16 cellular contexts compared by ENCODE assay signal in genomic region chr7:28953628-28954027, GRCh38. TPM values are rescaled to one million over a fixed set of nuclear protein-coding genes. Genes with fewer than 3 reads are reported as not detected.
DNase-seq lines count a peak whose midpoint lies in the region; FAIRE-seq and TF ChIP-seq lines count a peak whose summit lies in the region.
"Had no signal": no experiment of that assay in that cellular context is flagged by ENCODE, and none has a peak within 500 bp of the region (broad histone marks: within the 10 kb centered on the region; RNA-seq: fewer than 3 reads in every experiment).

No MANE protein-coding gene starts in this region.

- in situ Hi-C loops in astrocyte of the spinal cord (cut with HindIII; ENCODE audit: low sequenced_read_pairs): no loop called here

- no peak overlapping the region for H3K4me3 ChIP-seq in astrocyte of the spinal cord (ENCODE audit: low read depth, low read length)

- DNase-seq in A172 (ENCODE audit: low spot score) (peak; percentile 35), HT1080 (ENCODE audit: low read depth) (peak; percentile 6), astrocyte of the spinal cord (ENCODE audit: low read depth, low spot score) (peak; percentile 59), myocyte (ENCODE audit: low read depth) (peak; percentile 90), NCI-H510A treated with DMSO at 0.1 percent for 48 hours (lab: John Stamatoyannopoulos, UW) (no peak), AG08395 (ENCODE audit: low spot score) (no peak), activated T-cell treated with anti-CD3 and anti-CD28 coated beads for 4 hours (no peak), HTR-8/SVneo (ENCODE audit: insufficient read length, low spot score) (no peak)
- DNase-seq: activated CD4-positive, alpha-beta T cell treated with anti-CD3 and anti-CD28 coated beads for 4 hours; caudate nucleus; naive B cell; NCI-H1930; T-helper 1 cell had no signal

- no peak for FAIRE-seq in HTR-8/SVneo (lab: Jason Lieb, UNC)
- FAIRE-seq: G401.6, GM18507, HepG2 had no signal

- TF ChIP-seq CTCF in astrocyte of the spinal cord (IDR thresholded peaks at IDR 0.05; ENCODE audit: low read depth, low read length): no peak

RNA-seq across cellular contexts. Expression of gene TRIL, which starts 4.5 kb away (rescaled TPM):
- not detected in 2 replicates for total RNA-seq in A172 (2014; rRNA removed; shearing (Covaris generic))
- total RNA-seq in HT1080 (2014; rRNA removed; shearing (Covaris generic)): not detected in 2 replicates
- not detected in 2 replicates for polyA plus RNA-seq in HT1080 (2015; cell fraction: cytosol; rRNA removed)
- polyA plus RNA-seq in HT1080 (2015; cell fraction: nucleus; rRNA removed): not detected in 2 replicates
- 0.40 and 0.42 TPM in 2 replicates for total RNA-seq in myocyte
- polyA plus RNA-seq in myocyte (2012): 0.05 TPM

Comparison
In these comparisons a context has a peak if more than half of its experiments do, and no peak if none do; other contexts are left out.
1. DNase-seq: peak in A172 (single experiment), HT1080 (single experiment), astrocyte of the spinal cord (single experiment) and myocyte (single experiment); none in NCI-H510A treated with DMSO at 0.1 percent for 48 hours (single experiment), AG08395 (single experiment), activated T-cell treated with anti-CD3 and anti-CD28 coated beads for 4 hours (single experiment) and HTR-8/SVneo (single experiment).